In genomic region chr21:42132183-42132582, GRCh38 we compare ENCODE assay signal across 16 cellular contexts.
DNase-seq lines count a peak whose midpoint lies in the region; ATAC-seq and TF ChIP-seq lines count a peak whose summit lies in the region.
"Had no signal": no experiment of that assay in that cellular context is flagged by ENCODE, and none has a peak within 500 bp of the region (broad histone marks: within the 10 kb centered on the region; RNA-seq: fewer than 3 reads in every experiment).

No MANE protein-coding gene starts in this region.

- H3K27me3 ChIP-seq in IMR-90 (ENCODE audit: control insufficient read depth, insufficient read depth, low read length) (peaks cover 33% of the 10 kb centered on the region), osteoblast (ENCODE audit: insufficient read depth, low read length) (peaks cover 18% of the 10 kb centered on the region), Karpas-422 (ENCODE audit: low read length) (no peaks in the 10 kb centered on the region)

- H3K27ac Mint-ChIP-seq in progenitor cell of endocrine pancreas, result no peak overlapping the region
- H3K27ac Mint-ChIP-seq: CD4-positive, alpha-beta memory T cell; H9 had no signal

- no peaks in the 10 kb centered on the region for H3K9me1 ChIP-seq in IMR-90 (ENCODE audit: insufficient read depth, low read length)

- H2AK5ac ChIP-seq in IMR-90 (ENCODE audit: low read depth, low read length), result no peak overlapping the region

- no peak overlapping the region for H2BK120ac ChIP-seq in IMR-90 (ENCODE audit: low read depth, low read length)

- H4K20me1 ChIP-seq in IMR-90 (ENCODE audit: insufficient read depth, low read length) (no peaks in the 10 kb centered on the region), osteoblast (ENCODE audit: insufficient read depth, low read length) (no peaks in the 10 kb centered on the region), Karpas-422 (ENCODE audit: insufficient read depth, low read depth, low read length) (no peaks in the 10 kb centered on the region)

- no peaks in the 10 kb centered on the region for H3K4me1 ChIP-seq in HEK293 (ENCODE audit: control insufficient read depth, insufficient read depth, low read length)
- H3K4me1 ChIP-seq in IMR-90 (ENCODE audit: control insufficient read depth, insufficient read depth, low read length), result no peaks in the 10 kb centered on the region
- no peaks in the 10 kb centered on the region for H3K4me1 ChIP-seq in osteoblast (ENCODE audit: insufficient read depth, low read length)
- H3K4me1 ChIP-seq in Karpas-422 (ENCODE audit: low read length), result no peaks in the 10 kb centered on the region

- H2BK15ac ChIP-seq in IMR-90 (ENCODE audit: low read depth, low read length), result no peak overlapping the region

- no peak overlapping the region for H4K8ac ChIP-seq in IMR-90 (ENCODE audit: low read depth in 2 of 2, low read length in 2 of 2)

- H3K4me3 Mint-ChIP-seq in progenitor cell of endocrine pancreas (ENCODE audit: low read depth), result no peak overlapping the region
- H3K4me3 Mint-ChIP-seq: CD4-positive, alpha-beta memory T cell; H9 had no signal

- H3K79me2 ChIP-seq in osteoblast (ENCODE audit: insufficient read depth, low read length) (no peaks in the 10 kb centered on the region), Karpas-422 (ENCODE audit: low read length) (no peaks in the 10 kb centered on the region)

- no peak overlapping the region for H3K4ac ChIP-seq in IMR-90 (ENCODE audit: low read depth, low read length)

- H3K9me3 ChIP-seq in HEK293 (ENCODE audit: control insufficient read depth, insufficient read depth, low read depth, low read length) (no peaks in the 10 kb centered on the region), IMR-90 (ENCODE audit: control insufficient read depth, insufficient read depth, low read length) (no peaks in the 10 kb centered on the region), osteoblast (ENCODE audit: low read depth, low read length) (no peaks in the 10 kb centered on the region), Karpas-422 (ENCODE audit: low read length) (no peaks in the 10 kb centered on the region)

- POLR2A ChIA-PET in HEK293 (lab: Yijun Ruan, JAX) (no interaction called here), IMR-90 (lab: Charles Lee; ENCODE audit: unreplicated experiment) (no interaction called here)

- ATAC-seq in IMR-90 (ENCODE audit: low read depth), result no peak
- ATAC-seq: HCT116 had no signal

- dilution Hi-C loops in IMR-90 (cut with HindIII; ENCODE audit: low sequenced_read_pairs, unreplicated experiment), result no loop called here

- peaks cover 19% of the 10 kb centered on the region for H3K27me3 Mint-ChIP-seq in progenitor cell of endocrine pancreas

- H3K18ac ChIP-seq in IMR-90 (ENCODE audit: low read depth, low read length), result no peak overlapping the region

- H3K9ac ChIP-seq in IMR-90 (ENCODE audit: low read depth, low read length) (no peak overlapping the region), Karpas-422 (ENCODE audit: low read length) (no peak overlapping the region)
- H3K9ac ChIP-seq: GM23248 had no signal

- intact Hi-C loops in IMR-90 (cut with micrococcal nuclease), result no loop called here

- no peak for TF ChIP-seq CTCF in HEK293 (tag by site-specific recombination; IDR thresholded peaks at IDR 0.05)
- no peak for TF ChIP-seq CTCF in IMR-90 (conservative IDR thresholded peaks at IDR 0.05; ENCODE audit: low read depth, low read length)
- no peak for TF ChIP-seq CTCF in osteoblast (IDR thresholded peaks at IDR 0.05; ENCODE audit: extremely low read depth, low read depth, low read length)
- TF ChIP-seq CTCF in progenitor cell of endocrine pancreas (IDR thresholded peaks at IDR 0.05; ENCODE audit: unreplicated experiment), result no peak

- no TSS peak for BruUV-seq in IMR-90 (replicated peaks; lab: Mats Ljungman, UMichigan)

- H3K23ac ChIP-seq in IMR-90 (ENCODE audit: low read depth, low read length), result no peak overlapping the region

- no peaks in the 10 kb centered on the region for H3K4me1 Mint-ChIP-seq in progenitor cell of endocrine pancreas (ENCODE audit: low read depth)
- H3K4me1 Mint-ChIP-seq: CD4-positive, alpha-beta memory T cell; H9 had no signal

- H3K4me3 ChIP-seq in HEK293 (ENCODE audit: low read depth, low read length) (no peak overlapping the region), IMR-90 (ENCODE audit: insufficient read depth, low read depth, low read length) (no peak overlapping the region), osteoblast (ENCODE audit: insufficient read depth, low read length) (no peak overlapping the region), Karpas-422 (ENCODE audit: low read length) (no peak overlapping the region)
- H3K4me3 ChIP-seq: GM23248 had no signal

- no peak for TF ChIP-seq POLR2A in IMR-90 (IDR thresholded peaks at IDR 0.05; ENCODE audit: low read depth, low read length)

- H3K56ac ChIP-seq in IMR-90 (ENCODE audit: extremely low read depth, insufficient read depth, low read length), result no peak overlapping the region

- no peak overlapping the region for H3K14ac ChIP-seq in IMR-90 (replicated peaks; ENCODE audit: low read depth, low read length)

- no peaks in the 10 kb centered on the region for H3K9me2 ChIP-seq in Karpas-422 (replicated peaks; ENCODE audit: insufficient read depth, low read length)

- H3K9me3 Mint-ChIP-seq in progenitor cell of endocrine pancreas (ENCODE audit: low read depth), result no peaks in the 10 kb centered on the region
- H3K9me3 Mint-ChIP-seq: CD4-positive, alpha-beta memory T cell; H9 had no signal

- H3K79me1 ChIP-seq in IMR-90 (ENCODE audit: low read depth in 1 of 2, low read length in 2 of 2), result no peaks in the 10 kb centered on the region

- H2AK9ac ChIP-seq in IMR-90 (replicated peaks; ENCODE audit: low read depth, low read length, poor library complexity), result no peak overlapping the region

- CTCF ChIA-PET in HEK293 (lab: Yijun Ruan, JAX) (interaction anchor here (0.6 to 1.1 kb wide), 3 partner anchors 13 to 462 kb away, joined by 3 to 6 read pairs (median 4); no protein-coding TSS in a partner anchor), IMR-90 (lab: Yijun Ruan, JAX) (interaction anchor here (1.6 kb wide), 1 partner anchor 15 kb away, joined by 3 read pairs; no protein-coding TSS in a partner anchor)

- H2BK20ac ChIP-seq in IMR-90 (ENCODE audit: low read depth, low read length), result no peak overlapping the region

- H3K27ac ChIP-seq in HEK293 (ENCODE audit: extremely low read depth, low read depth, low read length), result no peak overlapping the region
- no peak overlapping the region for H3K27ac ChIP-seq in IMR-90 (ENCODE audit: insufficient read depth, low read length)
- H3K27ac ChIP-seq in osteoblast (ENCODE audit: low read depth, low read length), result no peak overlapping the region
- no peak overlapping the region for H3K27ac ChIP-seq in Karpas-422 (ENCODE audit: low read length)
- H3K27ac ChIP-seq: GM23248 had no signal

- DNase-seq in IMR-90 (no peak), osteoblast (ENCODE audit: insufficient read length, low spot score, missing footprints) (peak; percentile 13), dermis blood vessel endothelial cell (no peak), Karpas-422 (no peak), progenitor cell of endocrine pancreas (ENCODE audit: low spot score, unreplicated experiment) (no peak)
- DNase-seq: C1 segment of cervical spinal cord; Calu3; CD4-positive, alpha-beta memory T cell; COR-L47; DMS53; DMS79 treated with DMSO at 0.1 percent for 48 hours; GF-D8; GM23248; H9 had no signal

- H3K4me2 ChIP-seq in IMR-90 (ENCODE audit: low read depth, low read length) (no peak overlapping the region), osteoblast (ENCODE audit: insufficient read depth, low read length) (no peak overlapping the region), Karpas-422 (ENCODE audit: low read depth, low read length, poor library complexity, severe bottlenecking) (no peak overlapping the region)

- H3K36me3 ChIP-seq in HEK293 (ENCODE audit: control insufficient read depth in 2 of 2, insufficient read depth in 1 of 2, low read length in 2 of 2) (no peaks in the 10 kb centered on the region), IMR-90 (ENCODE audit: control insufficient read depth, insufficient read depth, low read length) (no peaks in the 10 kb centered on the region), osteoblast (ENCODE audit: insufficient read depth, low read length) (no peaks in the 10 kb centered on the region), Karpas-422 (ENCODE audit: insufficient read depth, low read length) (no peaks in the 10 kb centered on the region)

- TF ChIP-seq RAD21 in IMR-90 (IDR thresholded peaks at IDR 0.05; ENCODE audit: low read length), result no peak

- in situ Hi-C loops in IMR-90 (cut with MboI; ENCODE audit: low sequenced_read_pairs), result no loop called here

- H2AFZ ChIP-seq in IMR-90 (replicated peaks; ENCODE audit: low read length, poor library complexity), result no peak overlapping the region
- no peak overlapping the region for H2AFZ ChIP-seq in osteoblast (ENCODE audit: low read length)
- H2AFZ ChIP-seq in Karpas-422 (ENCODE audit: low read length), result no peak overlapping the region
- H2AFZ ChIP-seq: GM23248 had no signal

- no peaks in the 10 kb centered on the region for H3K36me3 Mint-ChIP-seq in progenitor cell of endocrine pancreas (ENCODE audit: insufficient read depth)
- H3K36me3 Mint-ChIP-seq: CD4-positive, alpha-beta memory T cell had no signal

- H2BK5ac ChIP-seq in IMR-90 (ENCODE audit: low read depth, low read length, poor library complexity, severe bottlenecking), result peak overlapping the region; percentile 42

- H4K91ac ChIP-seq in IMR-90 (ENCODE audit: insufficient read depth, low read depth, low read length), result no peak overlapping the region

- 41 to 100% methylated on average over 1 of the region's 1 CpG for WGBS in IMR-90 (ENCODE audit: extremely low coverage in 2 of 2, insufficient read length in 1 of 2), 2 experiments

- H4K5ac ChIP-seq in IMR-90 (ENCODE audit: low read depth, low read length), result no peak overlapping the region

TF ChIP-seq in HEK293, 187 proteins besides CTCF, POLR2A, EP300 and RAD21 (continues in another document):
- peak; percentile 84; the same call in 1 of the 2 replicates for TF ChIP-seq ZNF571 (tag by site-specific recombination; IDR thresholded peaks at IDR 0.05)
- TF ChIP-seq ZNF791 (tag by site-specific recombination; IDR thresholded peaks at IDR 0.05), result 0 out of 2 replicates have a peak, but pooled peaks have one; percentile 44
- peak; percentile 100 for TF ChIP-seq ZBTB17 (tag by site-specific recombination; IDR thresholded peaks at IDR 0.05)
- peak; percentile 45; the same call in 1 of the 2 replicates for TF ChIP-seq ZNF544 (tag by site-specific recombination; IDR thresholded peaks at IDR 0.05)
- TF ChIP-seq ZNF341 (tag by site-specific recombination; IDR thresholded peaks at IDR 0.05; ENCODE audit: low read depth), result no peak

TF ChIP-seq in IMR-90, 13 proteins besides CTCF, POLR2A, EP300 and RAD21 (continues in another document):
- TF ChIP-seq FOS (IDR thresholded peaks at IDR 0.05; ENCODE audit: low read depth, low read length) (no peak), MAZ (IDR thresholded peaks at IDR 0.05; ENCODE audit: borderline replicate concordance, low read depth, low read length) (no peak), NFE2L2 (IDR thresholded peaks at IDR 0.05; ENCODE audit: low read depth, low read length) (no peak), MXI1 (IDR thresholded peaks at IDR 0.05; ENCODE audit: borderline replicate concordance, low read depth, low read length) (no peak), MAFK (IDR thresholded peaks at IDR 0.05; ENCODE audit: low read depth, low read length) (no peak)
